Comparison of ENCODE assay signal across 8 cellular contexts in the genomic region with DNA sequence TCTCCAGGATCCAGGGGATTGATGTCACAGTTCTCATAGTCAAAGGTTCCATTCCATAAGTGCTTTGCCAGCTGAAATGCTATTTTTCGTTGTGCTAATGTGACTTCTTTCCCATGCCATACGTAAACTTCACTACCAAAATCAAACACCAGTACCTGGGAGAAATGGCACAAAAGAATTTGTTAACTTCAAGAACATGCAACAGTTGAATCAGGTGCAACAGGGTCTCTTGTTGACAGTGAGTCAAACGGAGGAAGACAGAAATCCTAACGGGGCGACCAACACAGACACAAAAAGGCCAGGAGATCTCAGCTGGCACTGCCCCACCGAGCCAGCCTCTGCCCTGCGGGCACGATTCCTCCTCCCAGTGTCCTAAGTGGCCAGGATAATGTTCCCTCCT.
DNase-seq lines count a peak whose midpoint lies in the region; ATAC-seq, FAIRE-seq and TF ChIP-seq lines count a peak whose summit lies in the region.
"Not testable (repeated sequence)": the region's sequence is repeated elsewhere in the genome, so short reads cannot be mapped to it uniquely, and the experiment has no call there.

No MANE protein-coding gene starts in this region.

- not testable (repeated sequence) for H3K27me3 Mint-ChIP-seq in H9 (ENCODE audit: low read depth); activated T-helper 2 cell treated with anti-CD3 and anti-CD28 coated beads, Interferon-gamma antibody, Interleukin-2, Interleukin-4, amounts not matched to agents 10 μg/mL and 5 μg/mL and 100 μg/mL, durations not matched to agents 14 hours and 24 hours and 36 hours (ENCODE audit: low read depth); endothelial cell (ENCODE audit: unreplicated experiment)

- peak overlapping the region in 2 of 3 experiments; percentile 11 to 69; a peak in 2 of 7 replicates for H3K27ac Mint-ChIP-seq in H9
- peak overlapping the region; percentile 38 for H3K27ac Mint-ChIP-seq in activated T-helper 2 cell treated with anti-CD3 and anti-CD28 coated beads, Interferon-gamma antibody, Interleukin-2, Interleukin-4, amounts not matched to agents 10 μg/mL and 5 μg/mL and 100 μg/mL, durations not matched to agents 14 hours and 24 hours and 36 hours
- peak overlapping the region; percentile 20 for H3K27ac Mint-ChIP-seq in endothelial cell (ENCODE audit: unreplicated experiment)

- H2AFZ ChIP-seq in H9 (ENCODE audit: low read length) = not testable (repeated sequence)
- peak overlapping the region; percentile 40; the same call in 1 of the 2 replicates for H2AFZ ChIP-seq in OCI-LY7 (ENCODE audit: low read length)

- not testable (repeated sequence) for H3K9me2 ChIP-seq in OCI-LY7 (ENCODE audit: insufficient read depth, low read length)

- not testable (repeated sequence) for H4K91ac ChIP-seq in H9 (ENCODE audit: insufficient read length, low read depth, low read length)

- CTCF ChIA-PET in A549 (lab: Yijun Ruan, JAX); OCI-LY7 (lab: Charles Lee; ENCODE audit: unreplicated experiment): not testable (repeated sequence)

- H3K9ac ChIP-seq in H9 (ENCODE audit: extremely low read depth, insufficient read length, low read length); mesendoderm (ENCODE audit: low read length); rectal smooth muscle tissue (ENCODE audit: low read length): not testable (repeated sequence)

- not testable (repeated sequence) for H3K36me3 ChIP-seq in OCI-LY7 (ENCODE audit: insufficient read depth, low read length); mesendoderm (ENCODE audit: control insufficient read depth, insufficient read depth, low read length)
- H3K36me3 ChIP-seq in rectal smooth muscle tissue (ENCODE audit: control insufficient read depth, insufficient read depth, low read length) = peaks cover 26% of the 10 kb centered on the region
- peaks cover 0 to 28% (median 13%) of the 10 kb centered on the region in 4 donors for H3K36me3 ChIP-seq in transverse colon

- not testable (repeated sequence) for H2BK12ac ChIP-seq in H9 (ENCODE audit: insufficient read length, low read depth, low read length)

- H3T11ph ChIP-seq in H9 (ENCODE audit: low read length) = not testable (repeated sequence)

- H2BK5ac ChIP-seq in H9 (ENCODE audit: insufficient read length, low read length); mesendoderm (ENCODE audit: low read length): not testable (repeated sequence)

- not testable (repeated sequence) for ATAC-seq in A549

- TF ChIP-seq CTCF in A549 (IDR thresholded peaks at IDR 0.05); H9 (conservative IDR thresholded peaks at IDR 0.05); OCI-LY7 (conservative IDR thresholded peaks at IDR 0.05; ENCODE audit: low read length); endothelial cell (IDR thresholded peaks at IDR 0.05; ENCODE audit: unreplicated experiment); transverse colon (IDR thresholded peaks at IDR 0.05): not testable (repeated sequence)

- intact Hi-C loops in OCI-LY7 (cut with micrococcal nuclease; ENCODE audit: unreplicated experiment) = loop anchor here (5.0 kb wide), 1 partner anchor 1218 kb away; no protein-coding TSS in a partner anchor
- intact Hi-C loops in activated T-helper 2 cell treated with anti-CD3 and anti-CD28 coated beads, Interferon-gamma antibody, Interleukin-2, Interleukin-4, amounts not matched to agents 10 μg/mL and 5 μg/mL and 100 μg/mL, durations not matched to agents 14 hours and 24 hours and 36 hours (cut with micrococcal nuclease); transverse colon (cut with DNase I; ENCODE audit: low total_unique reads): not testable (repeated sequence)

- TF ChIP-seq POLR2A in A549 (IDR thresholded peaks at IDR 0.05; ENCODE audit: low read length); transverse colon (IDR thresholded peaks at IDR 0.05): not testable (repeated sequence)

- not testable (repeated sequence) for H3K27me3 ChIP-seq in H9 (ENCODE audit: insufficient read depth, low read length); mesendoderm (ENCODE audit: insufficient read depth, low read length, poor library complexity); rectal smooth muscle tissue (ENCODE audit: control insufficient read depth, insufficient read depth, low read length); transverse colon

- H3K14ac ChIP-seq in H9 (ENCODE audit: insufficient read depth, low read length) = not testable (repeated sequence)

- H2AK5ac ChIP-seq in H9 (ENCODE audit: insufficient read length, low read length); mesendoderm (ENCODE audit: low read length): not testable (repeated sequence)

- H3K9me3 Mint-ChIP-seq in H9; activated T-helper 2 cell treated with anti-CD3 and anti-CD28 coated beads, Interferon-gamma antibody, Interleukin-2, Interleukin-4, amounts not matched to agents 10 μg/mL and 5 μg/mL and 100 μg/mL, durations not matched to agents 14 hours and 24 hours and 36 hours; endothelial cell (ENCODE audit: unreplicated experiment): not testable (repeated sequence)

- H3K27ac ChIP-seq in A549; H9 (ENCODE audit: insufficient read length, low read depth, low read length); mesendoderm (ENCODE audit: low read depth, low read length): not testable (repeated sequence)
- H3K27ac ChIP-seq in OCI-LY7 (ENCODE audit: low read depth, low read length, poor library complexity, severe bottlenecking) (peak overlapping the region; percentile 24), rectal smooth muscle tissue (ENCODE audit: low read depth, low read length) (peak overlapping the region; percentile 7), transverse colon (peak overlapping the region in 3 of 4 donors; percentile 25 to 46 (median 32))

- not testable (repeated sequence) for H2BK15ac ChIP-seq in H9 (ENCODE audit: low read depth, low read length); mesendoderm (replicated peaks; ENCODE audit: low read depth)

- H3K9me3 ChIP-seq in A549; H9 (ENCODE audit: control insufficient read depth, low read depth, low read length); OCI-LY7 (ENCODE audit: low read length); transverse colon: not testable (repeated sequence)

- POLR2A ChIA-PET in A549 (lab: Yijun Ruan, JAX); OCI-LY7 (lab: Charles Lee): not testable (repeated sequence)

- not testable (repeated sequence) for DNase-seq in A549 (ENCODE audit: low read depth in 1 of 2, low spot score in 1 of 2); H9; OCI-LY7 (ENCODE audit: low spot score); activated T-helper 2 cell treated with anti-CD3 and anti-CD28 coated beads, Interferon-gamma antibody, Interleukin-2, Interleukin-4, amounts not matched to agents 10 μg/mL and 5 μg/mL and 100 μg/mL, durations not matched to agents 14 hours and 24 hours and 36 hours (ENCODE audit: low spot score); endothelial cell (ENCODE audit: low spot score); transverse colon
- peak; percentile 17 for DNase-seq in mesendoderm

- not testable (repeated sequence) for BruUV-seq in OCI-LY7 (replicated peaks; lab: Mats Ljungman, UMichigan)

- H3K23me2 ChIP-seq in H9 (ENCODE audit: insufficient read length, low read depth, low read length, poor library complexity, severe bottlenecking) = not testable (repeated sequence)

- H2BK120ac ChIP-seq in H9 (ENCODE audit: low read depth, low read length, poor library complexity, severe bottlenecking); mesendoderm (ENCODE audit: low read depth, low read length): not testable (repeated sequence)

- H3K36me3 Mint-ChIP-seq in H9 (ENCODE audit: insufficient read depth in 1 of 3, low read depth in 3 of 3) (peaks cover 2 to 44% (median 10%) of the 10 kb centered on the region in 3 experiments; a peak in 5 of 7 replicates), endothelial cell (ENCODE audit: low read depth, unreplicated experiment) (peaks cover 76% of the 10 kb centered on the region)
- peaks cover 43% of the 10 kb centered on the region for H3K36me3 Mint-ChIP-seq in activated T-helper 2 cell treated with anti-CD3 and anti-CD28 coated beads, Interferon-gamma antibody, Interleukin-2, Interleukin-4, amounts not matched to agents 10 μg/mL and 5 μg/mL and 100 μg/mL, durations not matched to agents 14 hours and 24 hours and 36 hours (ENCODE audit: low read depth)

- H3K79me1 ChIP-seq in H9 (ENCODE audit: insufficient read depth, low read depth, low read length, poor library complexity, severe bottlenecking); mesendoderm (ENCODE audit: low read length): not testable (repeated sequence)

- TF ChIP-seq RAD21 in A549 (conservative IDR thresholded peaks at IDR 0.05 in 1 of 2, IDR thresholded peaks at IDR 0.05 in 1 of 2) = not testable (repeated sequence)

- H4K8ac ChIP-seq in H9 (replicated peaks; ENCODE audit: insufficient read length, low read depth, low read length); mesendoderm (ENCODE audit: low read depth, low read length): not testable (repeated sequence)

- not testable (repeated sequence) for H3K4me3 Mint-ChIP-seq in H9; activated T-helper 2 cell treated with anti-CD3 and anti-CD28 coated beads, Interferon-gamma antibody, Interleukin-2, Interleukin-4, amounts not matched to agents 10 μg/mL and 5 μg/mL and 100 μg/mL, durations not matched to agents 14 hours and 24 hours and 36 hours (ENCODE audit: low read depth); endothelial cell (ENCODE audit: unreplicated experiment)

- H3K79me2 ChIP-seq in H9 (ENCODE audit: insufficient read depth, low read length); mesendoderm (ENCODE audit: control insufficient read depth, insufficient read depth, low read length): not testable (repeated sequence)
- H3K79me2 ChIP-seq in OCI-LY7 (ENCODE audit: insufficient read depth, low read depth, low read length) = peaks cover 31% of the 10 kb centered on the region

- not testable (repeated sequence) for H3K23ac ChIP-seq in H9 (ENCODE audit: insufficient read length, low read depth, low read length); mesendoderm (ENCODE audit: low read length)

- not testable (repeated sequence) for H3K4ac ChIP-seq in H9 (ENCODE audit: low read depth, low read length); mesendoderm (ENCODE audit: low read depth, low read length)

- WGBS in A549 (ENCODE audit: missing lambda C conversion rate) = 87% methylated on average over 8 of the region's 8 CpGs
- no CpG with 5 or more reads among the region's 8 CpGs for WGBS in H9 (ENCODE audit: extremely low coverage, insufficient read length, low lambda C conversion rate)
- WGBS in mesendoderm (ENCODE audit: extremely low coverage, insufficient coverage, low lambda C conversion rate) = no CpG with 5 or more reads among the region's 8 CpGs
- 74% methylated on average over 8 of the region's 8 CpGs; no CpG with 5 or more reads in 1 of the 2 donors for WGBS in transverse colon (ENCODE audit: low coverage in 1 of 2), 2 donors

- H3K4me1 Mint-ChIP-seq in H9 (peaks cover 23 to 25% of the 10 kb centered on the region in 2 experiments), endothelial cell (ENCODE audit: unreplicated experiment) (peaks cover 30% of the 10 kb centered on the region)
- peaks cover 68% of the 10 kb centered on the region for H3K4me1 Mint-ChIP-seq in activated T-helper 2 cell treated with anti-CD3 and anti-CD28 coated beads, Interferon-gamma antibody, Interleukin-2, Interleukin-4, amounts not matched to agents 10 μg/mL and 5 μg/mL and 100 μg/mL, durations not matched to agents 14 hours and 24 hours and 36 hours (ENCODE audit: low read depth)

- H3K18ac ChIP-seq in H9 (ENCODE audit: insufficient read length, low read depth, low read length); mesendoderm (ENCODE audit: low read length): not testable (repeated sequence)

- H4K20me1 ChIP-seq in H9 (ENCODE audit: control insufficient read depth, insufficient read depth, insufficient read length); OCI-LY7 (ENCODE audit: insufficient read depth, low read length): not testable (repeated sequence)

- peak; percentile 18 for FAIRE-seq in A549 (lab: Jason Lieb, UNC)

- H4K5ac ChIP-seq in H9 (ENCODE audit: insufficient read length, low read depth, low read length); mesendoderm (ENCODE audit: low read length): not testable (repeated sequence)

- in situ Hi-C loops in transverse colon (cut with MboI; ENCODE audit: low pct_ligation_motif_present in 1 of 4, low pct_unique_long_range_greater_than_20kb in 1 of 4, low sequenced_read_pairs in 3 of 4) = not testable (repeated sequence)

- not testable (repeated sequence) for H3K4me1 ChIP-seq in A549; H9 (ENCODE audit: insufficient read depth, low read length); mesendoderm (ENCODE audit: control insufficient read depth, low read depth, low read length)
- H3K4me1 ChIP-seq in OCI-LY7 (ENCODE audit: insufficient read depth, low read length, poor library complexity, severe bottlenecking) = peaks cover 88% of the 10 kb centered on the region
- peaks cover 45% of the 10 kb centered on the region for H3K4me1 ChIP-seq in rectal smooth muscle tissue (ENCODE audit: control insufficient read depth, insufficient read depth, low read length)
- H3K4me1 ChIP-seq in transverse colon = peaks cover 0 to 16% (median 8%) of the 10 kb centered on the region in 4 donors

- TF ChIP-seq EP300 in A549 (IDR thresholded peaks at IDR 0.05); transverse colon (IDR thresholded peaks at IDR 0.05; ENCODE audit: low read depth): not testable (repeated sequence)

- not testable (repeated sequence) for H3K4me2 ChIP-seq in A549; H9 (ENCODE audit: insufficient read depth, insufficient read length, low read length); mesendoderm (ENCODE audit: low read length)
- H3K4me2 ChIP-seq in OCI-LY7 (ENCODE audit: low read length) = peak overlapping the region; percentile 43; the same call in 1 of the 2 replicates

- H2BK20ac ChIP-seq in H9 (ENCODE audit: low read depth, low read length, poor library complexity, severe bottlenecking) = not testable (repeated sequence)

- H3K4me3 ChIP-seq in A549; mesendoderm (ENCODE audit: low read length); rectal smooth muscle tissue (ENCODE audit: low read length); transverse colon: not testable (repeated sequence)
- H3K4me3 ChIP-seq in OCI-LY7 (ENCODE audit: low read depth, low read length, poor library complexity, severe bottlenecking) = peak overlapping the region; percentile 13

- not testable (repeated sequence) for H3K56ac ChIP-seq in H9 (ENCODE audit: insufficient read length, low read depth, low read length); mesendoderm (ENCODE audit: low read length)
